17 cellular contexts compared by ENCODE assay signal in genomic region chr12:89417246-89417977, GRCh38.
DNase-seq lines count a peak whose midpoint lies in the region; ATAC-seq and TF ChIP-seq lines count a peak whose summit lies in the region.
"Had no signal": no experiment of that assay in that cellular context is flagged by ENCODE, and none has a peak within 500 bp of the region (broad histone marks: within the 10 kb centered on the region; RNA-seq: fewer than 3 reads in every experiment).

No MANE protein-coding gene starts in this region.

- H4K20me1 ChIP-seq in PC-9 (ENCODE audit: insufficient read depth): no peaks in the 10 kb centered on the region

- H3K27ac ChIP-seq in PC-9: peak overlapping the region; percentile 58
- no peak overlapping the region for H3K27ac ChIP-seq in tibial nerve
- H3K27ac ChIP-seq: C4-2B had no signal

- ATAC-seq in HG03521 (IDR thresholded peaks at IDR 0.05; ENCODE audit: unreplicated experiment): no peak
- ATAC-seq: activated CD4-positive, CD25-positive, alpha-beta regulatory T cell treated with anti-CD3 and anti-CD28 coated beads, Interleukin-2, amount 50 U/mL, for 24 hours had no signal

- no TSS peak for BruUV-seq in PC-9 (replicated peaks; lab: Mats Ljungman, UMichigan)

- H3K4me3 ChIP-seq in PC-9 (no peak overlapping the region), epithelial cell of esophagus (ENCODE audit: low read length) (no peak overlapping the region), tibial nerve (no peak overlapping the region)

- H3K4me1 ChIP-seq in PC-9 (replicated peaks; ENCODE audit: insufficient read depth) (peaks cover 29% of the 10 kb centered on the region), tibial nerve (peaks cover 0 to 11% (median 0%) of the 10 kb centered on the region in 4 donors)

- peaks cover 28% of the 10 kb centered on the region for H3K4me1 Mint-ChIP-seq in nephron progenitor cell
- H3K4me1 Mint-ChIP-seq: brain had no signal

- H3K36me3 ChIP-seq in PC-9 (ENCODE audit: low read depth) (no peaks in the 10 kb centered on the region), tibial nerve (peaks cover 0 to 8% (median 0%) of the 10 kb centered on the region in 3 donors)
- H3K36me3 ChIP-seq: neutrophil had no signal

- TF ChIP-seq EP300 in tibial nerve (IDR thresholded peaks at IDR 0.05): no peak

- POLR2A ChIA-PET in PC-9 (lab: Charles Lee; ENCODE audit: unreplicated experiment): no interaction called here

- H3F3A ChIP-seq in PC-9 (ENCODE audit: insufficient read depth, low read depth): peaks cover 15% of the 10 kb centered on the region; the same call in 1 of the 2 replicates

- no peaks in the 10 kb centered on the region for H3K9me3 Mint-ChIP-seq in nephron progenitor cell
- H3K9me3 Mint-ChIP-seq: activated T-helper 1 cell treated with anti-CD3 and anti-CD28 coated beads, Interleukin-12 subunit alpha, Interleukin-12 subunit beta, Interleukin-2, Interleukin-4 antibody, amounts not matched to agents 30 ng/mL and 10 ng/mL and 1 ng/mL, durations not matched to agents 14 hours and 24 hours and 36 hours; brain had no signal

- TF ChIP-seq CTCF in PC-9 (conservative IDR thresholded peaks at IDR 0.05) (no peak), epithelial cell of esophagus (IDR thresholded peaks at IDR 0.05; ENCODE audit: insufficient read depth, low read depth, low read length, missing control alignments) (no peak), nephron progenitor cell (IDR thresholded peaks at IDR 0.05) (no peak), tibial nerve (IDR thresholded peaks at IDR 0.05) (no peak)

- no peak overlapping the region for H2AFZ ChIP-seq in PC-9

- H3K9me3 ChIP-seq in PC-9 (ENCODE audit: insufficient read depth, low read depth) (no peaks in the 10 kb centered on the region), tibial nerve (no peaks in the 10 kb centered on the region)
- H3K9me3 ChIP-seq: neutrophil had no signal

- H3K4me2 ChIP-seq in PC-9: peak overlapping the region; percentile 51

- H3K27me3 ChIP-seq in PC-9 (ENCODE audit: insufficient read depth, low read depth): no peaks in the 10 kb centered on the region
- H3K27me3 ChIP-seq in tibial nerve: no peaks in the 10 kb centered on the region
- H3K27me3 ChIP-seq: neutrophil had no signal

- peaks cover 6% of the 10 kb centered on the region for H3K36me3 Mint-ChIP-seq in nephron progenitor cell (ENCODE audit: low read depth)
- H3K36me3 Mint-ChIP-seq: brain had no signal

- no peak for TF ChIP-seq POLR2A in tibial nerve (IDR thresholded peaks at IDR 0.05)

- no peaks in the 10 kb centered on the region for H3K79me2 ChIP-seq in PC-9 (ENCODE audit: low read depth)

- H3K4me3 Mint-ChIP-seq in nephron progenitor cell: no peak overlapping the region
- H3K4me3 Mint-ChIP-seq: activated T-helper 1 cell treated with anti-CD3 and anti-CD28 coated beads, Interleukin-12 subunit alpha, Interleukin-12 subunit beta, Interleukin-2, Interleukin-4 antibody, amounts not matched to agents 30 ng/mL and 10 ng/mL and 1 ng/mL, durations not matched to agents 14 hours and 24 hours and 36 hours; brain had no signal

- DNase-seq in Daoy (ENCODE audit: low read depth): peak; percentile 25
- DNase-seq in PC-9: peak; percentile 9 to 80
- DNase-seq in epithelial cell of esophagus (ENCODE audit: low read depth): peak; percentile 52
- DNase-seq in nephron progenitor cell: no peak
- no peak for DNase-seq in DMS153 (lab: John Stamatoyannopoulos, UW)
- no peak for DNase-seq in tibial nerve (ENCODE audit: low spot score in 2 of 2)
- no peak for DNase-seq in NCI-H128 (lab: John Stamatoyannopoulos, UW; ENCODE audit: unreplicated experiment)
- DNase-seq: MM.1S; NCI-H524; SHP77 treated with DMSO at 0.1 percent for 48 hours; stimulated activated CD4-positive, alpha-beta T cell treated with anti-CD3 and anti-CD28 coated beads, Interleukin-15, amount 100 ng/mL, for 24 hours had no signal

- peaks cover 2% of the 10 kb centered on the region for H3K27me3 Mint-ChIP-seq in nephron progenitor cell (ENCODE audit: low read depth, poor library complexity)
- H3K27me3 Mint-ChIP-seq: brain had no signal

- CTCF ChIA-PET in PC-9 (lab: Charles Lee): no interaction called here

- 63 to 69% methylated on average over 3 of the region's 3 CpGs for WGBS in tibial nerve, 2 donors

- intact Hi-C loops in PC-9 (cut with micrococcal nuclease; ENCODE audit: unreplicated experiment): loop anchor here (5.0 kb wide), 1 partner anchor 65 kb away; the partner anchor contains the start of gene DUSP6

- H3K9me2 ChIP-seq in PC-9 (ENCODE audit: insufficient read depth): no peaks in the 10 kb centered on the region

- peak overlapping the region; percentile 3 for H3K27ac Mint-ChIP-seq in nephron progenitor cell
- H3K27ac Mint-ChIP-seq: activated T-helper 1 cell treated with anti-CD3 and anti-CD28 coated beads, Interleukin-12 subunit alpha, Interleukin-12 subunit beta, Interleukin-2, Interleukin-4 antibody, amounts not matched to agents 30 ng/mL and 10 ng/mL and 1 ng/mL, durations not matched to agents 14 hours and 24 hours and 36 hours; brain had no signal

Comparison
In these comparisons a context has a peak if more than half of its experiments do, and no peak if none do; other contexts are left out.
1. DNase-seq: peak in Daoy (single experiment), PC-9 (2 of 2) and epithelial cell of esophagus (single experiment); none in nephron progenitor cell (single experiment), DMS153 (single experiment), tibial nerve (0 of 2) and NCI-H128 (single experiment).